In the genomic region with DNA sequence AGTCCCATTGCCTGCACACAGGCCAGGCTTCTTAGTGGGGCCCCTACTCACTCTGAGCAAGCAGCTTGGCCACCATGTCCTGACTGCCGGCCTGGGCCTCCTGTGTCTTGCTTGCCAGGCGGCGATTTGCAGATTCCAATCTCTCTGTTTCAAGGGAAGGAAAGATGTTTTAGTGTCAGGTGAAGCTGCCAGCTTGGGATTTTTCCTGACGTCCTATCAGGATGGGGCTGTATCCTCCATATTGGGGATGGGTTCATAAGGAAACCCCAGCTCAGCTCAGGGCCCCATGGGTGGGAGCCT, we compare ENCODE assay signal across 13 cellular contexts. TPM values are rescaled to one million over a fixed set of nuclear protein-coding genes. Genes with fewer than 3 reads are reported as not detected.
DNase-seq lines count a peak whose midpoint lies in the region; TF ChIP-seq lines count a peak whose summit lies in the region.
"Had no signal": no experiment of that assay in that cellular context is flagged by ENCODE, and none has a peak within 500 bp of the region (broad histone marks: within the 10 kb centered on the region; RNA-seq: fewer than 3 reads in every experiment).

No MANE protein-coding gene starts in this region.

- H3K27ac Mint-ChIP-seq in activated T-cell treated with anti-CD3 and anti-CD28 coated beads, Interleukin-2, amount 50 U/mL, for 24 hours, result no peak overlapping the region
- H3K27ac Mint-ChIP-seq in activated naive CD4-positive, alpha-beta T cell treated with anti-CD3 and anti-CD28 coated beads for 36 hours, result no peak overlapping the region

- CTCF ChIA-PET in activated naive CD4-positive, alpha-beta T cell treated with anti-CD3 and anti-CD28 coated beads for 36 hours (lab: Charles Lee), result interaction anchor here (0.6 to 0.8 kb wide), 2 partner anchors 58 to 83 kb away, joined by 3 to 4 read pairs; no protein-coding TSS in a partner anchor

- intact Hi-C loops in tibial artery (cut with DNase I; ENCODE audit: low total_unique reads), result no loop called here
- intact Hi-C loops in activated naive CD4-positive, alpha-beta T cell treated with anti-CD3 and anti-CD28 coated beads for 36 hours (cut with micrococcal nuclease), result no loop called here

- no peak overlapping the region for H3K9ac ChIP-seq in muscle layer of colon (ENCODE audit: low read length)

- TF ChIP-seq CTCF in tibial artery (IDR thresholded peaks at IDR 0.05), result no peak

- H3K4me1 ChIP-seq in muscle layer of colon (ENCODE audit: insufficient read depth, low read length), result peaks cover 90% of the 10 kb centered on the region
- H3K4me1 ChIP-seq in tibial artery, result peaks cover 14 to 100% (median 96%) of the 10 kb centered on the region in 4 donors

- DNase-seq in activated T-cell treated with anti-CD3 and anti-CD28 coated beads, Interleukin-2, amount 50 U/mL, for 24 hours, result peak; percentile 17
- no peak for DNase-seq in activated T-cell treated with anti-CD3 and anti-CD28 coated beads, Interleukin-2, amount 50 U/mL, for 1 hour
- DNase-seq in tibial artery (peak in 1 of 2 donors; percentile 57), NCI-H226 (no peak), T-helper 2 cell (no peak)
- DNase-seq in activated naive CD4-positive, alpha-beta T cell treated with anti-CD3 and anti-CD28 coated beads for 36 hours, result no peak
- DNase-seq: hippocampal formation, MG63, mucosa of descending colon, NCI-H510A, SHP77 treated with DMSO at 0.1 percent for 48 hours had no signal

- H3K27me3 ChIP-seq in muscle layer of colon (ENCODE audit: control insufficient read depth in 1 of 2, insufficient read depth in 2 of 2, low read length in 2 of 2) (no peaks in the 10 kb centered on the region), tibial artery (no peaks in the 10 kb centered on the region)
- H3K27me3 ChIP-seq: MG63 had no signal

- H3K27ac ChIP-seq in cingulate gyrus (ENCODE audit: low read depth, low read length) (peak overlapping the region; percentile 99), muscle layer of colon (ENCODE audit: low read depth, low read length) (peak overlapping the region; percentile 43), tibial artery (peak overlapping the region; percentile 98 to 99)

- H3K4me3 ChIP-seq in muscle layer of colon (ENCODE audit: low read depth in 1 of 2, low read length in 2 of 2), result no peak overlapping the region
- H3K4me3 ChIP-seq in tibial artery, result no peak overlapping the region
- H3K4me3 ChIP-seq: MG63, mucosa of descending colon had no signal

- H3K9me3 ChIP-seq in muscle layer of colon (ENCODE audit: low read length), result no peaks in the 10 kb centered on the region
- H3K9me3 ChIP-seq in tibial artery, result no peaks in the 10 kb centered on the region
- H3K9me3 ChIP-seq: MG63, mucosa of descending colon had no signal

- H3K36me3 ChIP-seq in muscle layer of colon (ENCODE audit: insufficient read depth, low read length) (peaks cover 90% of the 10 kb centered on the region), tibial artery (peaks cover 79 to 94% (median 89%) of the 10 kb centered on the region in 3 donors)

- no peaks in the 10 kb centered on the region for H3K36me3 Mint-ChIP-seq in activated T-cell treated with anti-CD3 and anti-CD28 coated beads, Interleukin-2, amount 50 U/mL, for 24 hours (ENCODE audit: low read depth)
- H3K36me3 Mint-ChIP-seq in activated naive CD4-positive, alpha-beta T cell treated with anti-CD3 and anti-CD28 coated beads for 36 hours (ENCODE audit: low read depth), result no peaks in the 10 kb centered on the region

- peaks cover 11% of the 10 kb centered on the region for H3K27me3 Mint-ChIP-seq in activated T-cell treated with anti-CD3 and anti-CD28 coated beads, Interleukin-2, amount 50 U/mL, for 24 hours
- H3K27me3 Mint-ChIP-seq in activated naive CD4-positive, alpha-beta T cell treated with anti-CD3 and anti-CD28 coated beads for 36 hours (ENCODE audit: low read depth), result no peaks in the 10 kb centered on the region

- no peaks in the 10 kb centered on the region for H3K9me3 Mint-ChIP-seq in activated T-cell treated with anti-CD3 and anti-CD28 coated beads, Interleukin-2, amount 50 U/mL, for 24 hours
- no peaks in the 10 kb centered on the region for H3K9me3 Mint-ChIP-seq in activated naive CD4-positive, alpha-beta T cell treated with anti-CD3 and anti-CD28 coated beads for 36 hours

- H3K4me3 Mint-ChIP-seq in activated T-cell treated with anti-CD3 and anti-CD28 coated beads, Interleukin-2, amount 50 U/mL, for 24 hours, result no peak overlapping the region
- H3K4me3 Mint-ChIP-seq in activated naive CD4-positive, alpha-beta T cell treated with anti-CD3 and anti-CD28 coated beads for 36 hours, result no peak overlapping the region

- peaks cover 24% of the 10 kb centered on the region for H3K4me1 Mint-ChIP-seq in activated T-cell treated with anti-CD3 and anti-CD28 coated beads, Interleukin-2, amount 50 U/mL, for 24 hours (ENCODE audit: low read depth)
- peaks cover 22% of the 10 kb centered on the region for H3K4me1 Mint-ChIP-seq in activated naive CD4-positive, alpha-beta T cell treated with anti-CD3 and anti-CD28 coated beads for 36 hours (ENCODE audit: low read depth)

RNA-seq across cellular contexts. Expression of a gene that starts 8.5 kb away (rescaled TPM):
- under 1 TPM in 1 of 2 experiments, not detected in 1; 0.31 TPM for total RNA-seq in activated naive CD4-positive, alpha-beta T cell treated with anti-CD3 and anti-CD28 coated beads for 36 hours

Comparison
In these comparisons a context has a peak if more than half of its experiments do, and no peak if none do; other contexts are left out.
1. H3K27ac ChIP-seq: peak in every context shown above with its lines; median percentile 99 in cingulate gyrus; 98 in tibial artery; 43 in muscle layer of colon.